8 cellular contexts compared by ENCODE assay signal in the genomic region with DNA sequence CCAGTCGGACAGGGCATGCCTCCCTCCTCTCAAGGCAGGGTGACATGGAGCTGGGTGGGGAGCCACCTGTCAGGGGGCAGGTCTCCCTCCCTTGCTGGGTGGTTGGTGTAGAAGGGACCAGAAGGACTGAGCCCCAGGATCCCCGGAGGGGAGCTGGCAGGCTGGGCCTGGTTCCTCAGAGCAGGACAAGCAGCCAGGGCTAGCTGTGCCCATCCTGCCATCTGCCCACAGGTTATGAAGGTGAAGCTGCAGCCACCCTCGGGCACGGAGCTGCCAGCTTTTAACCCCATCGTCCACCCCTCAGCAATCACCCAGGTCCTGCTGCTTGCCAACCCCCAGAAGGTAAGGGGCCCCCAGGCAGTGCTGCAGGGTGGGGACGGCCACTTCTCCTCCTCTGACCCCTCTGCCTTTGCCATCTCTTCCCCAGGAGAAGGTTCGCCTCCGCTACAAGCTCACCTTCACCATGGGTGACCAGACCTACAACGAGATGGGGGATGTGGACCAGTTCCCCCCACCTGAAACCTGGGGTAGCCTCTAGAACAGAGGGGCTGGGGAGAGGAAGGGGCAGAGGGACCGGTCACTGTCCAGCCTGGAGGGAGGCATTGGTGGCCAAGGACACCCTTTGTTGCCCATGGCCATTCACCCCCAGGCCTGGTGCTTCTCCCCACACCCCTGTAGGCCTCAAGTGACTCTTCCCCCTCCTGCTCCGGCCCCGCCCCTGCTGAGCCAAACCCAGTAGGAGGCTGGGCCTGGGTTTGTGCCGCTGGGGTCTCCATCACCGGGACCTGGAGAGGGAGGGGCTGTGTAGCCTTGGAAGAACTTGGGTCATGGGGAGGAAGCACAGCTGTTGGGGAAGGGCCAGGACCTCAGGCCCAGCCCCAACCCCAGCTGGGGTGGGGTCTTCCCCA. TPM values are rescaled to one million over a fixed set of nuclear protein-coding genes. Genes with fewer than 3 reads are reported as not detected.
A peak's percentile ranks its signal among the peaks of the same experiment; 100 is the strongest.
DNase-seq lines count a peak whose midpoint lies in the region; ATAC-seq and TF ChIP-seq lines count a peak whose summit lies in the region.

No MANE protein-coding gene starts in this region.

- H3K36me3 ChIP-seq in CD8-positive, alpha-beta T cell (ENCODE audit: insufficient read depth, low read length) = no peaks in the 10 kb centered on the region
- no peaks in the 10 kb centered on the region for H3K36me3 ChIP-seq in GM23338 (ENCODE audit: insufficient read depth)
- peaks cover 3 to 11% of the 10 kb centered on the region in 2 donors for H3K36me3 ChIP-seq in body of pancreas (replicated peaks in 1 of 2; ENCODE audit: insufficient read depth in 1 of 2, low read depth in 2 of 2)

- peak overlapping the region; percentile 74 for H3K4me3 Mint-ChIP-seq in CD8-positive, alpha-beta T cell
- H3K4me3 Mint-ChIP-seq in activated T-helper 2 cell treated with anti-CD3 and anti-CD28 coated beads, Interferon-gamma antibody, Interleukin-2, Interleukin-4, amounts not matched to agents 10 μg/mL and 5 μg/mL and 100 μg/mL, durations not matched to agents 14 hours and 24 hours and 36 hours (ENCODE audit: low read depth) = no peak overlapping the region
- H3K4me3 Mint-ChIP-seq in naive thymus-derived CD8-positive, alpha-beta T cell = peak overlapping the region in 9 of 10 donors; percentile 52 to 89 (median 79)
- H3K4me3 Mint-ChIP-seq in GM23338 = no peak overlapping the region

- peak overlapping the region; percentile 32 for H3K27ac ChIP-seq in CD8-positive, alpha-beta T cell (ENCODE audit: low read depth, low read length)
- H3K27ac ChIP-seq in GM23338 (ENCODE audit: low read depth) = no peak overlapping the region
- H3K27ac ChIP-seq in body of pancreas = peak overlapping the region in 2 of 4 donors; percentile 63 to 68

- H3K27me3 Mint-ChIP-seq in CD8-positive, alpha-beta T cell (ENCODE audit: low read depth) = no peaks in the 10 kb centered on the region
- no peaks in the 10 kb centered on the region for H3K27me3 Mint-ChIP-seq in activated T-helper 2 cell treated with anti-CD3 and anti-CD28 coated beads, Interferon-gamma antibody, Interleukin-2, Interleukin-4, amounts not matched to agents 10 μg/mL and 5 μg/mL and 100 μg/mL, durations not matched to agents 14 hours and 24 hours and 36 hours (ENCODE audit: low read depth)
- no peaks in the 10 kb centered on the region for H3K27me3 Mint-ChIP-seq in naive thymus-derived CD8-positive, alpha-beta T cell
- H3K27me3 Mint-ChIP-seq in GM23338 (ENCODE audit: insufficient read depth, low read depth, poor library complexity) = peaks cover 16% of the 10 kb centered on the region

- no peak overlapping the region for H2AFZ ChIP-seq in GM23338

- no peaks in the 10 kb centered on the region for H3K9me3 ChIP-seq in CD8-positive, alpha-beta T cell (ENCODE audit: low read length)
- no peaks in the 10 kb centered on the region for H3K9me3 ChIP-seq in body of pancreas

- H3K4me3 ChIP-seq in CD8-positive, alpha-beta T cell (ENCODE audit: low read depth, low read length) = peak overlapping the region; percentile 17
- H3K4me3 ChIP-seq in GM23338 (no peak overlapping the region), body of pancreas (no peak overlapping the region)

- no peak for DNase-seq in CD8-positive, alpha-beta T cell
- no peak for DNase-seq in activated T-helper 2 cell treated with anti-CD3 and anti-CD28 coated beads, Interferon-gamma antibody, Interleukin-2, Interleukin-4, amounts not matched to agents 10 μg/mL and 5 μg/mL and 100 μg/mL, durations not matched to agents 14 hours and 24 hours and 36 hours (ENCODE audit: low spot score)
- DNase-seq in naive thymus-derived CD8-positive, alpha-beta T cell = no peak
- DNase-seq in NCI-H510A (lab: John Stamatoyannopoulos, UW) (no peak), GM23338 (ENCODE audit: low spot score) (no peak), MV-4-11 (lab: John Stamatoyannopoulos, UW) (no peak), body of pancreas (no peak)

- H3K9me3 Mint-ChIP-seq in CD8-positive, alpha-beta T cell = no peaks in the 10 kb centered on the region
- H3K9me3 Mint-ChIP-seq in activated T-helper 2 cell treated with anti-CD3 and anti-CD28 coated beads, Interferon-gamma antibody, Interleukin-2, Interleukin-4, amounts not matched to agents 10 μg/mL and 5 μg/mL and 100 μg/mL, durations not matched to agents 14 hours and 24 hours and 36 hours = no peaks in the 10 kb centered on the region
- H3K9me3 Mint-ChIP-seq in naive thymus-derived CD8-positive, alpha-beta T cell = no peaks in the 10 kb centered on the region
- H3K9me3 Mint-ChIP-seq in GM23338 = no peaks in the 10 kb centered on the region

- ATAC-seq in CD8-positive, alpha-beta T cell = peak; percentile 2
- ATAC-seq in HG02759 (IDR thresholded peaks at IDR 0.05; ENCODE audit: unreplicated experiment) (peak; percentile 17), GM23338 (no peak), body of pancreas (no peak)
- no peak for ATAC-seq in naive thymus-derived CD8-positive, alpha-beta T cell

- peak overlapping the region; percentile 92 for H3K27ac Mint-ChIP-seq in CD8-positive, alpha-beta T cell
- peak overlapping the region; percentile 89 for H3K27ac Mint-ChIP-seq in activated T-helper 2 cell treated with anti-CD3 and anti-CD28 coated beads, Interferon-gamma antibody, Interleukin-2, Interleukin-4, amounts not matched to agents 10 μg/mL and 5 μg/mL and 100 μg/mL, durations not matched to agents 14 hours and 24 hours and 36 hours
- H3K27ac Mint-ChIP-seq in naive thymus-derived CD8-positive, alpha-beta T cell = peak overlapping the region; percentile 91 to 97 (median 96)
- no peak overlapping the region for H3K27ac Mint-ChIP-seq in GM23338

- H3K36me3 Mint-ChIP-seq in CD8-positive, alpha-beta T cell = peaks cover 6% of the 10 kb centered on the region
- H3K36me3 Mint-ChIP-seq in activated T-helper 2 cell treated with anti-CD3 and anti-CD28 coated beads, Interferon-gamma antibody, Interleukin-2, Interleukin-4, amounts not matched to agents 10 μg/mL and 5 μg/mL and 100 μg/mL, durations not matched to agents 14 hours and 24 hours and 36 hours (ENCODE audit: low read depth) = peaks cover 8% of the 10 kb centered on the region
- H3K36me3 Mint-ChIP-seq in naive thymus-derived CD8-positive, alpha-beta T cell = no peaks in the 10 kb centered on the region
- no peaks in the 10 kb centered on the region for H3K36me3 Mint-ChIP-seq in GM23338 (ENCODE audit: low read depth)

- TF ChIP-seq CTCF in CD8-positive, alpha-beta T cell (IDR thresholded peaks at IDR 0.05) = no peak
- TF ChIP-seq CTCF in GM23338 (conservative IDR thresholded peaks at IDR 0.05; ENCODE audit: low read depth in 2 of 2) (no peak), body of pancreas (IDR thresholded peaks at IDR 0.05) (no peak)

- peaks cover 89% of the 10 kb centered on the region for H3K4me1 ChIP-seq in CD8-positive, alpha-beta T cell (ENCODE audit: insufficient read depth, low read length)
- H3K4me1 ChIP-seq in GM23338 (ENCODE audit: insufficient read depth) (peaks cover 27% of the 10 kb centered on the region), body of pancreas (peaks cover 13% of the 10 kb centered on the region)

- CTCF ChIA-PET in CD8-positive, alpha-beta T cell (lab: Charles Lee) = interaction anchor here (54.2 to 64.7 kb wide), 2 partner anchors 7 to 30 kb away, joined by 2176 read pairs; partner anchors contain the start of genes GGA1, LGALS1, NOL12 and PDXP

- peaks cover 78% of the 10 kb centered on the region for H3K4me1 Mint-ChIP-seq in CD8-positive, alpha-beta T cell (ENCODE audit: low read depth)
- peaks cover 34% of the 10 kb centered on the region for H3K4me1 Mint-ChIP-seq in activated T-helper 2 cell treated with anti-CD3 and anti-CD28 coated beads, Interferon-gamma antibody, Interleukin-2, Interleukin-4, amounts not matched to agents 10 μg/mL and 5 μg/mL and 100 μg/mL, durations not matched to agents 14 hours and 24 hours and 36 hours (ENCODE audit: low read depth)
- H3K4me1 Mint-ChIP-seq in naive thymus-derived CD8-positive, alpha-beta T cell = peaks cover 35 to 85% (median 80%) of the 10 kb centered on the region in 4 donors
- H3K4me1 Mint-ChIP-seq in GM23338 = peaks cover 28% of the 10 kb centered on the region

- H3K9me2 ChIP-seq in GM23338 (ENCODE audit: insufficient read depth) = no peaks in the 10 kb centered on the region

- H3K4me2 ChIP-seq in GM23338 = no peak overlapping the region

- 77 to 93% methylated on average over 5 to 11 of the region's 14 CpGs for WGBS in body of pancreas, 2 donors

- peaks cover 19% of the 10 kb centered on the region for H3F3A ChIP-seq in GM23338 (replicated peaks; ENCODE audit: low read depth)

- POLR2A ChIA-PET in CD8-positive, alpha-beta T cell (lab: Charles Lee) = interaction anchor here (0.7 to 11.0 kb wide), 9 partner anchors 8 to 54 kb away, joined by 3 to 123 read pairs (median 4); partner anchors contain the start of genes GGA1, NOL12 and SH3BP1
- POLR2A ChIA-PET in naive thymus-derived CD8-positive, alpha-beta T cell (lab: Charles Lee) = interaction anchor here (0.7 to 66.7 kb wide), 6 partner anchors 1 to 569 kb away, joined by 3 to 2283 read pairs (median 6); partner anchors contain the start of genes ANKRD54, GGA1, LGALS1 and LGALS2

- no peak for TF ChIP-seq POLR2A in body of pancreas (IDR thresholded peaks at IDR 0.05)

- H4K20me1 ChIP-seq in GM23338 (replicated peaks; ENCODE audit: insufficient read depth) = no peaks in the 10 kb centered on the region; the same call in 1 of the 2 replicates

- no peaks in the 10 kb centered on the region for H3K79me2 ChIP-seq in GM23338 (replicated peaks; ENCODE audit: insufficient read depth)

- H3K27me3 ChIP-seq in CD8-positive, alpha-beta T cell (ENCODE audit: insufficient read depth, low read length) = no peaks in the 10 kb centered on the region
- H3K27me3 ChIP-seq in GM23338 (ENCODE audit: insufficient read depth) (no peaks in the 10 kb centered on the region), body of pancreas (no peaks in the 10 kb centered on the region)

- intact Hi-C loops in CD8-positive, alpha-beta T cell (cut with DNase I, micrococcal nuclease) = loop anchor here in 1 of 2 experiments (1.0 kb wide), 1 partner anchor 9 kb away; no protein-coding TSS in a partner anchor
- intact Hi-C loops in activated T-helper 2 cell treated with anti-CD3 and anti-CD28 coated beads, Interferon-gamma antibody, Interleukin-2, Interleukin-4, amounts not matched to agents 10 μg/mL and 5 μg/mL and 100 μg/mL, durations not matched to agents 14 hours and 24 hours and 36 hours (cut with micrococcal nuclease) = no loop called here
- intact Hi-C loops in body of pancreas (cut with DNase I) = no loop called here

RNA-seq across cellular contexts. Expression of gene SH3BP1, which starts 7.0 kb away (rescaled TPM):
- total RNA-seq in CD8-positive, alpha-beta T cell = 10 to 100 TPM; 51.5 to 52.9 TPM
- total RNA-seq in activated T-helper 2 cell treated with anti-CD3 and anti-CD28 coated beads, Interferon-gamma antibody, Interleukin-2, Interleukin-4, amounts not matched to agents 10 μg/mL and 5 μg/mL and 100 μg/mL, durations not matched to agents 14 hours and 24 hours and 36 hours = 117 and 122 TPM in 2 replicates
- total RNA-seq in naive thymus-derived CD8-positive, alpha-beta T cell = 10 to 100 TPM; 77.9 to 79.0 TPM
- 10 to 100 TPM; 16.9 to 26.5 (median 25.6) TPM for polyA plus RNA-seq in naive thymus-derived CD8-positive, alpha-beta T cell
- 46.7 and 50.4 TPM in 2 replicates for total RNA-seq in GM23338 (2014; rRNA removed; shearing (Covaris generic))
- polyA plus RNA-seq in GM23338 (2016; fragmentation: Nextera tagmentation; extraction: Ambion mirVana) = 9.5 and 10.9 TPM in 2 replicates
- total RNA-seq in body of pancreas = 10 to 100 TPM in 1 of 2 donors, 1 to 10 TPM in 1; 2.0 to 40.0 TPM

RNA-seq across cellular contexts. Expression of gene GGA1, which starts 23.8 kb away (rescaled TPM):
- 10 to 100 TPM; 66.0 to 69.1 TPM for total RNA-seq in CD8-positive, alpha-beta T cell
- 69.3 and 71.2 TPM in 2 replicates for total RNA-seq in activated T-helper 2 cell treated with anti-CD3 and anti-CD28 coated beads, Interferon-gamma antibody, Interleukin-2, Interleukin-4, amounts not matched to agents 10 μg/mL and 5 μg/mL and 100 μg/mL, durations not matched to agents 14 hours and 24 hours and 36 hours
- total RNA-seq in naive thymus-derived CD8-positive, alpha-beta T cell = 100 to 1,000 TPM; 103 to 110 TPM
- 10 to 100 TPM; 20.3 to 24.5 (median 22.6) TPM for polyA plus RNA-seq in naive thymus-derived CD8-positive, alpha-beta T cell
- 53.7 and 57.1 TPM in 2 replicates for total RNA-seq in GM23338 (2014; rRNA removed; shearing (Covaris generic))
- polyA plus RNA-seq in GM23338 (2016; fragmentation: Nextera tagmentation; extraction: Ambion mirVana) = 33.1 and 36.9 TPM in 2 replicates
- total RNA-seq in body of pancreas = 10 to 100 TPM; 38.4 to 42.5 TPM

RNA-seq across cellular contexts. Expression of gene PDXP, which starts 26.1 kb away (rescaled TPM):
- total RNA-seq in CD8-positive, alpha-beta T cell = 1 to 10 TPM; 2.4 to 3.2 TPM
- total RNA-seq in activated T-helper 2 cell treated with anti-CD3 and anti-CD28 coated beads, Interferon-gamma antibody, Interleukin-2, Interleukin-4, amounts not matched to agents 10 μg/mL and 5 μg/mL and 100 μg/mL, durations not matched to agents 14 hours and 24 hours and 36 hours = 40.1 and 41.9 TPM in 2 replicates
- 1 to 10 TPM; 4.3 to 5.9 TPM for total RNA-seq in naive thymus-derived CD8-positive, alpha-beta T cell
- 1 to 10 TPM; 1.7 to 9.6 (median 5.8) TPM for polyA plus RNA-seq in naive thymus-derived CD8-positive, alpha-beta T cell
- total RNA-seq in GM23338 (2014; rRNA removed; shearing (Covaris generic)) = 44.2 and 55.6 TPM in 2 replicates
- 15.0 and 18.5 TPM in 2 replicates for polyA plus RNA-seq in GM23338 (2016; fragmentation: Nextera tagmentation; extraction: Ambion mirVana)
- 10 to 100 TPM in 1 of 2 donors, 1 to 10 TPM in 1; 7.0 to 23.1 TPM for total RNA-seq in body of pancreas

RNA-seq across cellular contexts. Expression of gene LGALS1, which starts 43.0 kb away (rescaled TPM):
- 10 to 100 TPM; 20.8 to 29.4 TPM for total RNA-seq in CD8-positive, alpha-beta T cell
- 892 and 921 TPM in 2 replicates for total RNA-seq in activated T-helper 2 cell treated with anti-CD3 and anti-CD28 coated beads, Interferon-gamma antibody, Interleukin-2, Interleukin-4, amounts not matched to agents 10 μg/mL and 5 μg/mL and 100 μg/mL, durations not matched to agents 14 hours and 24 hours and 36 hours
- total RNA-seq in naive thymus-derived CD8-positive, alpha-beta T cell = 10 to 100 TPM; 14.3 to 16.8 TPM
- 100 to 1,000 TPM in 1 of 3 donors, 10 to 100 TPM in 2; 19.6 to 122 (median 34.8) TPM for polyA plus RNA-seq in naive thymus-derived CD8-positive, alpha-beta T cell
- 31.2 and 58.7 TPM in 2 replicates for total RNA-seq in GM23338 (2014; rRNA removed; shearing (Covaris generic))
- 62.5 and 72.6 TPM in 2 replicates for polyA plus RNA-seq in GM23338 (2016; fragmentation: Nextera tagmentation; extraction: Ambion mirVana)
- 100 to 1,000 TPM in 1 of 2 donors, 10 to 100 TPM in 1; 90.3 to 325 TPM for total RNA-seq in body of pancreas

RNA-seq across cellular contexts. Expression of gene LGALS2, which starts 52.5 kb away (rescaled TPM):
- total RNA-seq in CD8-positive, alpha-beta T cell = not detected
- not detected in 2 replicates for total RNA-seq in activated T-helper 2 cell treated with anti-CD3 and anti-CD28 coated beads, Interferon-gamma antibody, Interleukin-2, Interleukin-4, amounts not matched to agents 10 μg/mL and 5 μg/mL and 100 μg/mL, durations not matched to agents 14 hours and 24 hours and 36 hours
- total RNA-seq in naive thymus-derived CD8-positive, alpha-beta T cell = not detected
- not detected for polyA plus RNA-seq in naive thymus-derived CD8-positive, alpha-beta T cell
- total RNA-seq in GM23338 (2014; rRNA removed; shearing (Covaris generic)) = not detected in 2 replicates
- not detected in 2 replicates for polyA plus RNA-seq in GM23338 (2016; fragmentation: Nextera tagmentation; extraction: Ambion mirVana)
- total RNA-seq in body of pancreas = 10 to 100 TPM; 19.2 to 68.9 TPM

Comparison
In these comparisons a context has a peak if more than half of its experiments do, and no peak if none do; other contexts are left out.
1. ATAC-seq: peak in CD8-positive, alpha-beta T cell (single experiment) and HG02759 (single experiment); none in naive thymus-derived CD8-positive, alpha-beta T cell (0 of 2), GM23338 (single experiment) and body of pancreas (single experiment).
2. H3K4me3 Mint-ChIP-seq: peak in CD8-positive, alpha-beta T cell (single experiment) and naive thymus-derived CD8-positive, alpha-beta T cell (9 of 10); none in activated T-helper 2 cell treated with anti-CD3 and anti-CD28 coated beads, Interferon-gamma antibody, Interleukin-2, Interleukin-4, amounts not matched to agents 10 μg/mL and 5 μg/mL and 100 μg/mL, durations not matched to agents 14 hours and 24 hours and 36 hours (single experiment) and GM23338 (single experiment).